ENCODE assay signal across 1 cellular context in the genomic region with DNA sequence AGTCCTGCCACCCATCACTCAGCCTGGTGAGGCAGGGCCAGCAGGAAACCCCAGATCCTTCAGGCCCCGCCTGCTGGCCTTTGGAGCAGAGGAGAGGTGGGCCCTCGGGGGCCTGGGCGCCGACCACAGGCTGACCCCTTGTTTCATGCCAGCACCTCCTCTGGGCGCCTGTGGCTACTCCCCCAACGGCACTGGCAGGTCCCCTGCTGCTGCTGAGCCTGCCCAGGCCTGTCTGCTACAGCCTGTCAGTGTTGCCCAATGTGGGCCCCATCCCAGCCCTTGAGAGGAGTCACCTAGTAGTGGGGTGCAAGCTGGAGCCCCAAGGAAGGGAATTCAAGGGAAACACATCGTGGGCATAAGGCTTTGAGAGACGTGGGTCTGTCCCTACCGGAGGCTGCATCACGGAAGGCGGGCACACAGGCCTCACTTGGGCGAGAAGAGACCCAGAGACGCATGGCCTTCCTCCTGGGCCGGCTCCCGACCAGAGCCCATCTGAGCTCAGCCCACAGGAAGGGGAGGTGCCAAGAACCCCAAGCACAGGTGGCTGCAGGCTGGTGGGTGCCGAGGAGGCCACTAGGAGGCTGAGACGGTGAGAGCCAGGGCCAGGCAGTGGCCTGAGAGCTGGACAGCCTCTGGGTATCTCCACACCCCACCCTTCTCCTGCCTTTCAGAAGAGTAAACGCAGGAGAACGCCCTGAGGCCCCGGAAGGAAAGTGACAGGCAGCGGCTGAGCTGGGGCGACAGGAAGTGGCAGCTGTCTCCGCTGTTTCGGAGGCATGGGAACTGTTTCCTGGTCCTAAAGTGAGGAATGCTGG.
TF ChIP-seq lines count a peak whose summit lies in the region.

No MANE protein-coding gene starts in this region.

TF ChIP-seq in A549, 52 proteins besides CTCF, POLR2A, EP300 and RAD21 (continued from another document):
- no peak for TF ChIP-seq TFCP2L1 (CRISPR knock-in tag; IDR thresholded peaks at IDR 0.05)
- TF ChIP-seq JUN (IDR thresholded peaks at IDR 0.05), result peak in 1 of 2 experiments; percentile 15; a peak in 1 of 5 replicates
- TF ChIP-seq HDAC2 (IDR thresholded peaks at IDR 0.05), result no peak
TF ChIP-seq in A549: peak in this region for 1.
